In the genomic region with DNA sequence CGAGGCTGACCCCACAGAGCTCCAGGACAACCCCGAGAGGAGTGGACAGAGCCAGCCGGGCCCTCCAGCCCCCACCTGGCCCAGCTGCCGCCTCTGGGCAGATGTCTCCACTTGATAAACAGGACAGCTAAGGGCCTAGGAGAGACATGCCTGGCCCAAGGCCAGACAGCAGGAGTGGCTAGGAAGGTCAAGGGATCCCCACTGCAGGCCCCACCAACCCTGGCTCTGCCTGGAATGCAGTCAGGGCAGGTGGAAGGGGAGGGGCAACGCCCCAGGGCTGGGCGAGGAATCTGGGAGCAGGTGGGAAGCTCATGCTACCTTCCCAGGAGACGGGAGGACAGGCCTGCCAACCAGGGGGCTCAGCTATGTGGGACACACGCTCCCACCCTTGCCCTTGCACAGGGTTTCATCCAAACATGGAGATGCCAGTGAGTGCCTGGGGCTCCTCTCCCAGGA, we compare ENCODE assay signal across 8 cellular contexts. TPM values are rescaled to one million over a fixed set of nuclear protein-coding genes. Genes with fewer than 3 reads are reported as not detected.
A peak's percentile ranks its signal among the peaks of the same experiment; 100 is the strongest.
DNase-seq lines count a peak whose midpoint lies in the region; ATAC-seq and TF ChIP-seq lines count a peak whose summit lies in the region.

No MANE protein-coding gene starts in this region.

- H3K27ac ChIP-seq in Peyer's patch (peak overlapping the region; percentile 68 to 95 (median 81)), fibroblast of lung (ENCODE audit: insufficient read depth, low read length) (peak overlapping the region; percentile 77), WERI-Rb-1 (no peak overlapping the region)

- intact Hi-C loops in posterior vena cava (cut with DNase I) = no loop called here

- no peaks in the 10 kb centered on the region for H3K9me3 ChIP-seq in Peyer's patch
- H3K9me3 ChIP-seq in fibroblast of lung (ENCODE audit: control insufficient read depth, insufficient read depth, low read depth, low read length) = no peaks in the 10 kb centered on the region
- H3K9me3 ChIP-seq in WERI-Rb-1 (ENCODE audit: severe bottlenecking) = no peaks in the 10 kb centered on the region

- TF ChIP-seq CTCF in GM06990 (IDR thresholded peaks at IDR 0.05; ENCODE audit: insufficient read depth, low read length, poor library complexity, severe bottlenecking) (no peak), Peyer's patch (IDR thresholded peaks at IDR 0.05) (no peak), fibroblast of lung (conservative IDR thresholded peaks at IDR 0.05 in 1 of 2, IDR thresholded peaks at IDR 0.05 in 1 of 2; ENCODE audit: low read depth in 1 of 2, low read length in 2 of 2) (no peak), WERI-Rb-1 (IDR thresholded peaks at IDR 0.05; ENCODE audit: low read depth, low read length) (no peak), GM13976 (IDR thresholded peaks at IDR 0.05; ENCODE audit: borderline replicate concordance, control extremely low read depth, extremely low read depth, insufficient read depth, missing control alignments) (no peak)

- H2AFZ ChIP-seq in fibroblast of lung (ENCODE audit: low read length) = no peak overlapping the region

- H3K4me1 ChIP-seq in Peyer's patch = peaks cover 12 to 84% (median 63%) of the 10 kb centered on the region in 4 donors
- H3K4me1 ChIP-seq in fibroblast of lung (ENCODE audit: control insufficient read depth, extremely low read depth, insufficient read depth, low read length) = peaks cover 49% of the 10 kb centered on the region

- no peak for TF ChIP-seq POLR2A in Peyer's patch (IDR thresholded peaks at IDR 0.05)

- ATAC-seq in GM18868 (IDR thresholded peaks at IDR 0.05; ENCODE audit: unreplicated experiment) (no peak), HG03378 (IDR thresholded peaks at IDR 0.05; ENCODE audit: unreplicated experiment) (no peak)

- no peaks in the 10 kb centered on the region for H4K20me1 ChIP-seq in fibroblast of lung (ENCODE audit: control insufficient read depth, extremely low read depth, insufficient read depth, low read length)

- no peaks in the 10 kb centered on the region for H3K27me3 ChIP-seq in GM06990 (replicated peaks; ENCODE audit: control insufficient read depth, insufficient read depth, low read length)
- no peaks in the 10 kb centered on the region for H3K27me3 ChIP-seq in Peyer's patch
- no peaks in the 10 kb centered on the region for H3K27me3 ChIP-seq in fibroblast of lung (ENCODE audit: control insufficient read depth, insufficient read depth, low read length)
- no peaks in the 10 kb centered on the region for H3K27me3 ChIP-seq in WERI-Rb-1 (ENCODE audit: insufficient read depth, low read depth, severe bottlenecking)

- DNase-seq in GM06990 (ENCODE audit: extremely low read depth, insufficient read length) = no peak
- peak in 2 of 3 donors; percentile 84 to 85 for DNase-seq in Peyer's patch
- DNase-seq in fibroblast of lung (ENCODE audit: low read depth in 2 of 2) = no peak
- DNase-seq in posterior vena cava (ENCODE audit: low spot score) = peak; percentile 81
- DNase-seq in WERI-Rb-1 = no peak
- DNase-seq in GM13976 (ENCODE audit: low spot score) = no peak

- H3K9ac ChIP-seq in fibroblast of lung (ENCODE audit: insufficient read depth, low read length) = peak overlapping the region; percentile 59

- H3K36me3 ChIP-seq in GM06990 (ENCODE audit: control insufficient read depth, insufficient read depth, low read length) (peaks cover 6% of the 10 kb centered on the region), Peyer's patch (peaks cover 0 to 4% (median 0%) of the 10 kb centered on the region in 3 donors), fibroblast of lung (ENCODE audit: control insufficient read depth, insufficient read depth, low read length) (peaks cover 10% of the 10 kb centered on the region), WERI-Rb-1 (peaks cover 3% of the 10 kb centered on the region; the same call in 1 of the 2 replicates)

- no peak overlapping the region for H3K4me2 ChIP-seq in fibroblast of lung (ENCODE audit: extremely low read depth, insufficient read depth, low read length)

- peaks cover 82% of the 10 kb centered on the region for H3K79me2 ChIP-seq in fibroblast of lung (ENCODE audit: control insufficient read depth, insufficient read depth, low read length)

- H3K4me3 ChIP-seq in GM06990 (replicated peaks; ENCODE audit: low read depth, low read length) (peak overlapping the region; percentile 12), Peyer's patch (peak overlapping the region in 2 of 4 donors; percentile 17 to 30), fibroblast of lung (replicated peaks in 1 of 4; ENCODE audit: control extremely low read depth in 1 of 4, insufficient read depth in 1 of 4, low read depth in 3 of 4, low read length in 4 of 4) (no peak overlapping the region), WERI-Rb-1 (ENCODE audit: low read depth, low read length) (no peak overlapping the region)

- in situ Hi-C loops in GM13976 (cut with MboI; ENCODE audit: low sequenced_read_pairs, unreplicated experiment) = no loop called here

RNA-seq across cellular contexts. Expression of gene SH3GL1, which starts 25.2 kb away (rescaled TPM):
- total RNA-seq in Peyer's patch (100 to 1,000 TPM in 1 of 4 donors, 10 to 100 TPM in 3; 69.3 to 102 (median 73.9) TPM), fibroblast of lung (20.3 and 23.9 TPM in 2 replicates), posterior vena cava (10 to 100 TPM; 77.5 to 88.8 TPM)
- polyA plus RNA-seq in fibroblast of lung = 44.9 and 58.7 TPM in 2 replicates
- 92.8 and 124 TPM in 2 replicates for polyA plus RNA-seq in fibroblast of lung (2012)
- polyA minus RNA-seq in fibroblast of lung (ENCODE audit: low replicate concordance) = 77.1 and 80.1 TPM in 2 replicates

RNA-seq across cellular contexts. Expression of gene CHAF1A, which starts 27.2 kb away (rescaled TPM):
- total RNA-seq in Peyer's patch (10 to 100 TPM in 3 of 4 donors, 1 to 10 TPM in 1; 7.5 to 66.8 (median 14.4) TPM), fibroblast of lung (3.9 and 5.9 TPM in 2 replicates), posterior vena cava (1 to 10 TPM; 6.0 to 9.5 TPM)
- 5.9 and 15.4 TPM in 2 replicates for polyA plus RNA-seq in fibroblast of lung
- 7.6 and 23.4 TPM in 2 replicates for polyA plus RNA-seq in fibroblast of lung (2012)
- 15.6 and 24.9 TPM in 2 replicates for polyA minus RNA-seq in fibroblast of lung (ENCODE audit: low replicate concordance)

RNA-seq across cellular contexts. Expression of gene MPND, which starts 31.8 kb away (rescaled TPM):
- 10 to 100 TPM in 3 of 4 donors, 1 to 10 TPM in 1; 8.3 to 26.1 (median 20.8) TPM for total RNA-seq in Peyer's patch
- total RNA-seq in fibroblast of lung = 6.4 and 7.1 TPM in 2 replicates
- 2.7 and 3.8 TPM in 2 replicates for polyA plus RNA-seq in fibroblast of lung
- 10.1 and 17.1 TPM in 2 replicates for polyA plus RNA-seq in fibroblast of lung (2012)
- 12.2 and 19.9 TPM in 2 replicates for polyA minus RNA-seq in fibroblast of lung (ENCODE audit: low replicate concordance)
- 10 to 100 TPM; 11.2 to 12.1 TPM for total RNA-seq in posterior vena cava

RNA-seq across cellular contexts. Expression of gene STAP2, which starts 36.6 kb away (rescaled TPM):
- total RNA-seq in Peyer's patch (100 to 1,000 TPM in 3 of 4 donors, 10 to 100 TPM in 1; 90.8 to 227 (median 134) TPM), fibroblast of lung (4.4 and 4.8 TPM in 2 replicates), posterior vena cava (1 to 10 TPM; 2.1 to 2.7 TPM)
- polyA plus RNA-seq in fibroblast of lung = 1.7 and 2.2 TPM in 2 replicates
- 2.1 and 3.3 TPM in 2 replicates for polyA plus RNA-seq in fibroblast of lung (2012)
- 5.4 and 9.2 TPM in 2 replicates for polyA minus RNA-seq in fibroblast of lung (ENCODE audit: low replicate concordance)

Comparison
In these comparisons a context has a peak if more than half of its experiments do, and no peak if none do; other contexts are left out.
1. DNase-seq: peak in Peyer's patch (2 of 3) and posterior vena cava (single experiment); none in GM06990 (single experiment), fibroblast of lung (0 of 2), WERI-Rb-1 (single experiment) and GM13976 (single experiment).